In the genomic region with DNA sequence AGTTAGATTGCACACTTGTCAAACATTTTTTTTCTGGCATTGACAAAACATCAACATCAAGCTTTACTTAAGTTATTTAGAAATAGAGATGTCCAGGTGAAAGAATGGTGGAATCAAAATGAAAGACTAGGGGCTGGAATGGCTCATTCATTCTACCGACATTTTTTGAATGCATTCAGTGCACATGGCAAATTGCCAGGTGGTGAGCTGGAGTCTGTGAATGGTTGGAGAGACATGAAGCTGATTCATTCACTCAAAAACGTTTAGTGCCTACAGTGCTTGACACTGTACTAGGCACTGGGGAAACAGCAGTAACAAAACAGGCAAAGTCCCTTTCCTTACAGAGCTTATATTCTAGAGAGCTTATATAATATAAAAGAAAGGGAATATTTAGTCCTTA, we compare ENCODE assay signal across 16 cellular contexts.
DNase-seq lines count a peak whose midpoint lies in the region; ATAC-seq, FAIRE-seq and TF ChIP-seq lines count a peak whose summit lies in the region.
"Had no signal": no experiment of that assay in that cellular context is flagged by ENCODE, and none has a peak within 500 bp of the region (broad histone marks: within the 10 kb centered on the region; RNA-seq: fewer than 3 reads in every experiment).

No MANE protein-coding gene starts in this region.

- no peaks in the 10 kb centered on the region for H3K9me3 ChIP-seq in breast epithelium
- H3K9me3 ChIP-seq: A549, Peyer's patch had no signal

- intact Hi-C loops in MCF 10A (cut with micrococcal nuclease), result no loop called here
- intact Hi-C loops in breast epithelium (cut with DNase I; ENCODE audit: low total_unique reads), result no loop called here

- H3K4me1 ChIP-seq in breast epithelium, result no peaks in the 10 kb centered on the region
- H3K4me1 ChIP-seq: A549, Peyer's patch had no signal

- DNase-seq in MCF 10A (ENCODE audit: unreplicated experiment) (peak; percentile 38), breast epithelium (ENCODE audit: low spot score in 2 of 2) (no peak), NCI-H226 (peak; percentile 41), epithelial cell of esophagus (ENCODE audit: low read depth) (peak; percentile 42), urothelium cell line (ENCODE audit: low spot score) (peak; percentile 13), ecto neural progenitor cell (ENCODE audit: low spot score) (no peak)
- DNase-seq: CD4-positive, CD25-positive, alpha-beta regulatory T cell; DND-41; Karpas-422; NCI-H1436; NCI-H2107; Peyer's patch; SIG-M5 had no signal

- H3K9me3 Mint-ChIP-seq in MCF 10A (ENCODE audit: unreplicated experiment), result no peaks in the 10 kb centered on the region

- TF ChIP-seq CTCF in MCF 10A (IDR thresholded peaks at IDR 0.05; ENCODE audit: unreplicated experiment), result no peak
- no peak for TF ChIP-seq CTCF in breast epithelium (IDR thresholded peaks at IDR 0.05)
- no peak for TF ChIP-seq CTCF in epithelial cell of esophagus (IDR thresholded peaks at IDR 0.05; ENCODE audit: insufficient read depth, low read depth, low read length, missing control alignments)

- CTCF ChIA-PET in MCF 10A (lab: Yijun Ruan, JAX), result interaction anchor here (0.6 kb wide), 1 partner anchor 17 kb away, joined by 3 read pairs; no protein-coding TSS in a partner anchor

- no TSS peak for BruUV-seq in MCF 10A (replicated peaks; lab: Mats Ljungman, UMichigan)

- no peak overlapping the region for H3K27ac ChIP-seq in breast epithelium
- H3K27ac ChIP-seq: A549, Peyer's patch had no signal

- no peak for TF ChIP-seq POLR2A in breast epithelium (IDR thresholded peaks at IDR 0.05)

- no peak for FAIRE-seq in urothelium cell line (lab: Jason Lieb, UNC)
- FAIRE-seq: A549 had no signal

- peaks cover 0 to 7% of the 10 kb centered on the region in 2 donors for H3K27me3 ChIP-seq in breast epithelium
- H3K27me3 ChIP-seq: Peyer's patch had no signal

- no peak overlapping the region for H3K4me3 Mint-ChIP-seq in MCF 10A (ENCODE audit: unreplicated experiment)
- H3K4me3 Mint-ChIP-seq: CD4-positive, CD25-positive, alpha-beta regulatory T cell had no signal

- no peaks in the 10 kb centered on the region for H3K36me3 ChIP-seq in breast epithelium
- H3K36me3 ChIP-seq: Peyer's patch had no signal

- H3K27ac Mint-ChIP-seq in MCF 10A (ENCODE audit: low read depth, unreplicated experiment), result no peak overlapping the region
- H3K27ac Mint-ChIP-seq: CD4-positive, CD25-positive, alpha-beta regulatory T cell had no signal

- no peaks in the 10 kb centered on the region for H3K36me3 Mint-ChIP-seq in MCF 10A (ENCODE audit: insufficient read depth, unreplicated experiment)
- H3K36me3 Mint-ChIP-seq: CD4-positive, CD25-positive, alpha-beta regulatory T cell had no signal

- H3K4me1 Mint-ChIP-seq in MCF 10A (ENCODE audit: insufficient read depth, unreplicated experiment), result no peaks in the 10 kb centered on the region

- H3K4me3 ChIP-seq in breast epithelium, result no peak overlapping the region
- no peak overlapping the region for H3K4me3 ChIP-seq in epithelial cell of esophagus (ENCODE audit: low read length)
- H3K4me3 ChIP-seq: A549, Peyer's patch had no signal

- H3K27me3 Mint-ChIP-seq in MCF 10A (ENCODE audit: insufficient read depth, unreplicated experiment), result peaks cover 63% of the 10 kb centered on the region
- H3K27me3 Mint-ChIP-seq: CD4-positive, CD25-positive, alpha-beta regulatory T cell had no signal

- POLR2A ChIA-PET in MCF 10A (lab: Yijun Ruan, JAX), result interaction anchor here (0.7 to 1.0 kb wide), 2 partner anchors 9 to 496 kb away, joined by 3 read pairs; no protein-coding TSS in a partner anchor

- no peak for ATAC-seq in GM18867 (IDR thresholded peaks at IDR 0.05; ENCODE audit: unreplicated experiment)
- ATAC-seq in GM19452 (IDR thresholded peaks at IDR 0.05; ENCODE audit: unreplicated experiment), result no peak
- ATAC-seq: A549 had no signal

Comparison
In these comparisons a context has a peak if more than half of its experiments do, and no peak if none do; other contexts are left out.
1. DNase-seq: peak in MCF 10A (single experiment), NCI-H226 (single experiment), epithelial cell of esophagus (single experiment) and urothelium cell line (single experiment); none in breast epithelium (0 of 2) and ecto neural progenitor cell (single experiment).